In the genomic region with DNA sequence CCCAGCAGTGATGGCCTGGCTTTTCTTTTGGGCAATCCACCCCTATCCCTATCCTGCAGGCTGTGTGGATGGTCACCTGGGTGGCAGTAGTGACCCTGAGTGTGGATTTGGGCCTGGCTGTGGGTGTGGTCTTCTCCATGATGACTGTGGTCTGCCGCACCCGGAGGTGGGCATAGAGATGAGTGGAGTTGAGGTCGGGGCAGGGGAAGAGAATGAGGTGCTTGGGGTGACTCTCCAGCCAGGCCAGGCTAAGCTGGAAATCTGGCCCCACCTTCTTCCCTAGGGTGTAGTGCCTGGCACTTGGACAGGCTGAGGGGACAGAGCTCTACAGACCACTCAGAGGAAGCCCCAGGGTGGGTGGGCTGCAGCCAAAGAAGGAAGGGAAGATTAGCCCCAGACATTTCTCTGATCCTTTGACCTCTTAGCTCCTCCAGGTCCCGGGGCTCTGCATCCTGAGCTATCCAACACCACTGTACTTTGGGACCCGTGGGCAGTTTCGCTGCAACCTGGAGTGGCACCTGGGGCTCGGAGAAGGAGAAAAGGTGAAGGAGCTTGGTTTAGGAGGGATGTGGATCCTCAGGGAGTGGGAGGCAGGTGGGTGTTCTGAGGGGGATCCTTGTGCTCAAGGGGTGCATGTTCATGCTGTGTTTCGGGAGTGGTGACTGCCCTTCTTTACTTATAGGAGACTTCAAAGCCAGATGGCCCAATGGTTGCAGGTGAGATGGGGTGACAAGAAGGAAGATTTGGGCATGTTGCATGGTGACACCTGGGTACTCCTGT, we compare ENCODE assay signal across 23 cellular contexts. TPM values are rescaled to one million over a fixed set of nuclear protein-coding genes. Genes with fewer than 3 reads are reported as not detected.
DNase-seq lines count a peak whose midpoint lies in the region; ATAC-seq lines count a peak whose summit lies in the region.
"Had no signal": no experiment of that assay in that cellular context is flagged by ENCODE, and none has a peak within 500 bp of the region (broad histone marks: within the 10 kb centered on the region; RNA-seq: fewer than 3 reads in every experiment).

No MANE protein-coding gene starts in this region.

- H3K36me3 Mint-ChIP-seq in activated naive CD8-positive, alpha-beta T cell treated with anti-CD3 and anti-CD28 coated beads, Interleukin-2, amount 50 U/mL, for 24 hours (ENCODE audit: low read depth): no peaks in the 10 kb centered on the region

- intact Hi-C loops in cardiac septum (cut with DNase I): no loop called here
- intact Hi-C loops in left ventricle myocardium superior (cut with micrococcal nuclease): loop anchor here (5.0 kb wide), 1 partner anchor 42 kb away; no protein-coding TSS in a partner anchor

- peaks cover 32% of the 10 kb centered on the region for H3K4me1 Mint-ChIP-seq in activated naive CD8-positive, alpha-beta T cell treated with anti-CD3 and anti-CD28 coated beads, Interleukin-2, amount 50 U/mL, for 24 hours

- no peaks in the 10 kb centered on the region for H3K9me3 Mint-ChIP-seq in activated naive CD8-positive, alpha-beta T cell treated with anti-CD3 and anti-CD28 coated beads, Interleukin-2, amount 50 U/mL, for 24 hours

- no peak for ATAC-seq in left ventricle myocardium superior
- ATAC-seq in activated naive CD8-positive, alpha-beta T cell treated with anti-CD3 and anti-CD28 coated beads, Interleukin-2, amount 50 U/mL, for 24 hours: no peak
- ATAC-seq in HG02973 (IDR thresholded peaks at IDR 0.05; ENCODE audit: unreplicated experiment): no peak
- ATAC-seq: PC-3, Right ventricle myocardium inferior had no signal

- peak; percentile 46 for DNase-seq in cardiac septum (ENCODE audit: low spot score)
- DNase-seq in left ventricle myocardium superior: no peak
- DNase-seq in ecto neural progenitor cell (ENCODE audit: low spot score): peak; percentile 39
- peak; percentile 76 for DNase-seq in mesenteric fat pad (ENCODE audit: low spot score)
- no peak for DNase-seq in activated naive CD8-positive, alpha-beta T cell treated with anti-CD3 and anti-CD28 coated beads, Interleukin-2, amount 50 U/mL, for 24 hours
- no peak for DNase-seq in NCI-H748 treated with DMSO at 0.1 percent for 48 hours (lab: John Stamatoyannopoulos, UW)
- no peak for DNase-seq in NCI-H2196 (lab: John Stamatoyannopoulos, UW; ENCODE audit: unreplicated experiment)
- DNase-seq: Calu3; DMS79 treated with DMSO at 0.1 percent for 48 hours; H9; Kasumi-1; NCI-H1092 treated with DMSO at 0.1 percent for 48 hours; NCI-H1436; NCI-H187; NCI-H2081 treated with DMSO at 0.1 percent for 48 hours; NCI-H2171; NCI-H524; NCI-H82; NK-92 treated with Interleukin-12 subunit alpha and Interleukin-12 subunit beta, amount 100 ng/mL, for 24 hours; PC-3; SJCRH30 had no signal

- H3K27ac Mint-ChIP-seq in activated naive CD8-positive, alpha-beta T cell treated with anti-CD3 and anti-CD28 coated beads, Interleukin-2, amount 50 U/mL, for 24 hours: no peak overlapping the region
- H3K27ac Mint-ChIP-seq: H9 had no signal

- no peak overlapping the region for H3K4me3 Mint-ChIP-seq in activated naive CD8-positive, alpha-beta T cell treated with anti-CD3 and anti-CD28 coated beads, Interleukin-2, amount 50 U/mL, for 24 hours
- H3K4me3 Mint-ChIP-seq: H9 had no signal

- peaks cover 94% of the 10 kb centered on the region for H3K27me3 Mint-ChIP-seq in activated naive CD8-positive, alpha-beta T cell treated with anti-CD3 and anti-CD28 coated beads, Interleukin-2, amount 50 U/mL, for 24 hours

RNA-seq across cellular contexts. Expression of a gene that starts 8.4 kb away (rescaled TPM):
- 11.1 TPM for total RNA-seq in cardiac septum
- 5.1 TPM for total RNA-seq in left ventricle myocardium superior
- total RNA-seq in mesenteric fat pad: 2.7 TPM

RNA-seq across cellular contexts. Expression of a gene that starts 13.4 kb away (rescaled TPM):
- total RNA-seq in cardiac septum (15.0 TPM), left ventricle myocardium superior (11.9 TPM), mesenteric fat pad (12.8 TPM)

RNA-seq across cellular contexts. Expression of a gene that starts 20.0 kb away (rescaled TPM):
- 31.0 TPM for total RNA-seq in cardiac septum
- 21.4 TPM for total RNA-seq in left ventricle myocardium superior
- 7.2 TPM for total RNA-seq in mesenteric fat pad

RNA-seq across cellular contexts. Expression of a gene that starts 33.6 kb away (rescaled TPM):
- total RNA-seq in cardiac septum: 17.9 TPM
- total RNA-seq in left ventricle myocardium superior: 11.9 TPM
- total RNA-seq in mesenteric fat pad: 14.3 TPM

Comparison
In these comparisons a context has a peak if more than half of its experiments do, and no peak if none do; other contexts are left out.
1. DNase-seq: peak in cardiac septum (single experiment), ecto neural progenitor cell (single experiment) and mesenteric fat pad (single experiment); none in left ventricle myocardium superior (single experiment), activated naive CD8-positive, alpha-beta T cell treated with anti-CD3 and anti-CD28 coated beads, Interleukin-2, amount 50 U/mL, for 24 hours (single experiment), NCI-H748 treated with DMSO at 0.1 percent for 48 hours (single experiment) and NCI-H2196 (single experiment).